Comparison of ENCODE assay signal across 1 cellular context in genomic region chr10:104253106-104253505, GRCh38.
TF ChIP-seq lines count a peak whose summit lies in the region.

No MANE protein-coding gene starts in this region.

TF ChIP-seq in HepG2, 621 proteins besides CTCF, POLR2A, EP300 and RAD21 (continued from another document and continues in another):
- no peak for TF ChIP-seq KIAA2018 (CRISPR knock-in tag; IDR thresholded peaks at IDR 0.05; ENCODE audit: borderline replicate concordance)
- TF ChIP-seq FOSL2 (CRISPR knock-in tag; IDR thresholded peaks at IDR 0.05): peak; percentile 98
- TF ChIP-seq PHF21A (CRISPR knock-in tag; IDR thresholded peaks at IDR 0.05): peak; percentile 96
- TF ChIP-seq RBAK (CRISPR knock-in tag; IDR thresholded peaks at IDR 0.05): no peak
- TF ChIP-seq ZC3H13 (CRISPR knock-in tag; IDR thresholded peaks at IDR 0.05): no peak
- TF ChIP-seq FOXK1 (CRISPR knock-in tag; IDR thresholded peaks at IDR 0.05; ENCODE audit: borderline replicate concordance, low read depth): peak; percentile 56; the same call in 1 of the 2 replicates
- peak; percentile 24; the same call in 1 of the 2 replicates for TF ChIP-seq TFDP1 (CRISPR knock-in tag; IDR thresholded peaks at IDR 0.05; ENCODE audit: borderline replicate concordance)
- TF ChIP-seq ZNF589 (CRISPR knock-in tag; conservative IDR thresholded peaks at IDR 0.05): no peak
- no peak for TF ChIP-seq SRSF1 (optimal IDR thresholded peaks at IDR 0.05; ENCODE audit: low read depth, low read length)
- TF ChIP-seq FOXO4 (CRISPR knock-in tag; conservative IDR thresholded peaks at IDR 0.05): 0 out of 2 replicates have a peak, but pooled peaks have one; percentile 57
- peak; percentile 33; the same call in 1 of the 2 replicates for TF ChIP-seq RFXAP (CRISPR knock-in tag; IDR thresholded peaks at IDR 0.05; ENCODE audit: borderline replicate concordance)
- TF ChIP-seq ZNF569 (CRISPR knock-in tag; IDR thresholded peaks at IDR 0.05; ENCODE audit: borderline replicate concordance): no peak
- no peak for TF ChIP-seq ZNF513 (CRISPR knock-in tag; conservative IDR thresholded peaks at IDR 0.05)
- TF ChIP-seq ISX (CRISPR knock-in tag; conservative IDR thresholded peaks at IDR 0.05): no peak
- 0 out of 2 replicates have a peak, but pooled peaks have one; percentile 57 for TF ChIP-seq ZBTB37 (CRISPR knock-in tag; IDR thresholded peaks at IDR 0.05)
- no peak for TF ChIP-seq TCF12 (IDR thresholded peaks at IDR 0.05)
- TF ChIP-seq TCF12 (CRISPR knock-in tag; IDR thresholded peaks at IDR 0.05): 0 out of 2 replicates have a peak, but pooled peaks have one; percentile 46
- TF ChIP-seq ATRX (CRISPR knock-in tag; IDR thresholded peaks at IDR 0.05; ENCODE audit: borderline replicate concordance): no peak
- no peak for TF ChIP-seq ZNF232 (CRISPR knock-in tag; IDR thresholded peaks at IDR 0.05; ENCODE audit: borderline replicate concordance)
- no peak for TF ChIP-seq ZNF768 (CRISPR knock-in tag; IDR thresholded peaks at IDR 0.05)
- peak; percentile 63 for TF ChIP-seq PHF5A (CRISPR knock-in tag; IDR thresholded peaks at IDR 0.05; ENCODE audit: low read depth, unreplicated experiment)
- peak; percentile 91 for TF ChIP-seq HNF4A (CRISPR knock-in tag; IDR thresholded peaks at IDR 0.05)
- TF ChIP-seq KDM3A (CRISPR knock-in tag; IDR thresholded peaks at IDR 0.05; ENCODE audit: low read depth): 0 out of 2 replicates have a peak, but pooled peaks have one; percentile 22
- no peak for TF ChIP-seq PAF1 (CRISPR knock-in tag; IDR thresholded peaks at IDR 0.05)
- TF ChIP-seq ATF3 (CRISPR knock-in tag; IDR thresholded peaks at IDR 0.05): peak; percentile 90
- TF ChIP-seq PBX3 (CRISPR knock-in tag; IDR thresholded peaks at IDR 0.05; ENCODE audit: borderline replicate concordance): no peak
- peak; percentile 94 for TF ChIP-seq HDAC2 (CRISPR knock-in tag; IDR thresholded peaks at IDR 0.05)
- peak; percentile 67; the same call in 1 of the 2 replicates for TF ChIP-seq ZNF792 (CRISPR knock-in tag; IDR thresholded peaks at IDR 0.05)
- TF ChIP-seq RARA (CRISPR knock-in tag; IDR thresholded peaks at IDR 0.05): peak; percentile 92
- peak; percentile 73; the same call in 1 of the 2 replicates for TF ChIP-seq RCOR2 (CRISPR knock-in tag; IDR thresholded peaks at IDR 0.05)
- peak; percentile 59; the same call in 1 of the 2 replicates for TF ChIP-seq ZNF501 (CRISPR knock-in tag; IDR thresholded peaks at IDR 0.05)
- TF ChIP-seq JUN (CRISPR knock-in tag; IDR thresholded peaks at IDR 0.05): peak; percentile 78; the same call in 1 of the 2 replicates
- peak; percentile 72; the same call in 1 of the 2 replicates for TF ChIP-seq SNAPC2 (CRISPR knock-in tag; IDR thresholded peaks at IDR 0.05)
- TF ChIP-seq HOMEZ (CRISPR knock-in tag; IDR thresholded peaks at IDR 0.05; ENCODE audit: low read depth): peak; percentile 62; the same call in 1 of the 2 replicates
- TF ChIP-seq CSRNP1 (CRISPR knock-in tag; IDR thresholded peaks at IDR 0.05): no peak
- TF ChIP-seq ZNF644 (CRISPR knock-in tag; IDR thresholded peaks at IDR 0.05; ENCODE audit: low read depth): 0 out of 2 replicates have a peak, but pooled peaks have one; percentile 25
- TF ChIP-seq TSC22D2 (CRISPR knock-in tag; IDR thresholded peaks at IDR 0.05; ENCODE audit: borderline replicate concordance): no peak
- TF ChIP-seq NFYB (CRISPR knock-in tag; IDR thresholded peaks at IDR 0.05): no peak
- no peak for TF ChIP-seq ZNF441 (CRISPR knock-in tag; IDR thresholded peaks at IDR 0.05; ENCODE audit: borderline replicate concordance)
